ENCODE assay signal across 12 cellular contexts in genomic region chr10:16987976-16988610, GRCh38.
A peak's percentile ranks its signal among the peaks of the same experiment; 100 is the strongest.
DNase-seq lines count a peak whose midpoint lies in the region; ATAC-seq and TF ChIP-seq lines count a peak whose summit lies in the region.
"Had no signal": no experiment of that assay in that cellular context is flagged by ENCODE, and none has a peak within 500 bp of the region (broad histone marks: within the 10 kb centered on the region; RNA-seq: fewer than 3 reads in every experiment).

No MANE protein-coding gene starts in this region.

- no peaks in the 10 kb centered on the region for H3K79me2 ChIP-seq in mammary epithelial cell (ENCODE audit: insufficient read depth, low read length)

- H3K4me3 ChIP-seq in Panc1 (ENCODE audit: low read depth in 2 of 2, low read length in 2 of 2) = no peak overlapping the region
- H3K4me3 ChIP-seq in mammary epithelial cell (replicated peaks in 1 of 3; ENCODE audit: insufficient read depth in 1 of 3, low read depth in 2 of 3, low read length in 3 of 3) = no peak overlapping the region
- no peak overlapping the region for H3K4me3 ChIP-seq in lower lobe of right lung

- dilution Hi-C loops in mammary epithelial cell (cut with HindIII; ENCODE audit: low sequenced_read_pairs) = no loop called here

- no peaks in the 10 kb centered on the region for H3K27me3 ChIP-seq in Panc1 (ENCODE audit: control insufficient read depth, insufficient read depth, low read length)
- no peaks in the 10 kb centered on the region for H3K27me3 ChIP-seq in mammary epithelial cell (ENCODE audit: insufficient read depth, low read length)
- H3K27me3 ChIP-seq in lower lobe of right lung (ENCODE audit: low read depth) = no peaks in the 10 kb centered on the region

- H3K9ac ChIP-seq in mammary epithelial cell (ENCODE audit: insufficient read depth, low read length) = no peak overlapping the region

- peaks cover 10% of the 10 kb centered on the region; the same call in 1 of the 2 replicates for H3K9me3 ChIP-seq in Panc1 (ENCODE audit: control insufficient read depth, insufficient read depth, low read depth, low read length)
- H3K9me3 ChIP-seq in mammary epithelial cell (replicated peaks; ENCODE audit: insufficient read depth, low read length) = no peaks in the 10 kb centered on the region
- H3K9me3 ChIP-seq in lower lobe of right lung = no peaks in the 10 kb centered on the region

- POLR2A ChIA-PET in Panc1 (lab: Charles Lee) = no interaction called here

- H3K36me3 ChIP-seq in Panc1 (ENCODE audit: control insufficient read depth, insufficient read depth, low read length) = no peaks in the 10 kb centered on the region
- no peaks in the 10 kb centered on the region for H3K36me3 ChIP-seq in mammary epithelial cell (ENCODE audit: insufficient read depth, low read length)
- no peaks in the 10 kb centered on the region for H3K36me3 ChIP-seq in lower lobe of right lung
- H3K36me3 ChIP-seq: WERI-Rb-1 had no signal

- no peak overlapping the region for H3K4me2 ChIP-seq in mammary epithelial cell (ENCODE audit: insufficient read depth, low read depth, low read length)

- no peak for ATAC-seq in Panc1
- no peak for ATAC-seq in lower lobe of right lung
- ATAC-seq in GM18517 (IDR thresholded peaks at IDR 0.05; ENCODE audit: unreplicated experiment) = no peak

- H3K27ac ChIP-seq in Panc1 (ENCODE audit: low read length) = peak overlapping the region; percentile 99
- no peak overlapping the region for H3K27ac ChIP-seq in mammary epithelial cell (ENCODE audit: insufficient read depth, low read depth, low read length)
- peak overlapping the region; percentile 73 for H3K27ac ChIP-seq in lower lobe of right lung
- peak overlapping the region; percentile 19 for H3K27ac ChIP-seq in temporal lobe (ENCODE audit: low read depth, low read length)
- H3K27ac ChIP-seq: WERI-Rb-1 had no signal

- CTCF ChIA-PET in Panc1 (lab: Charles Lee) = no interaction called here
- CTCF ChIA-PET in mammary epithelial cell (lab: Charles Lee; ENCODE audit: low non-redundant PET) = interaction anchor here (0.6 kb wide), 1 partner anchor 43 kb away, joined by 6 read pairs; no protein-coding TSS in a partner anchor

- 84% methylated on average over 8 of the region's 8 CpGs for WGBS in mammary epithelial cell (ENCODE audit: low coverage, missing lambda C conversion rate)

- no peak for TF ChIP-seq CTCF in Panc1 (IDR thresholded peaks at IDR 0.05)
- TF ChIP-seq CTCF in mammary epithelial cell (conservative IDR thresholded peaks at IDR 0.05 in 1 of 2, IDR thresholded peaks at IDR 0.05 in 1 of 2; ENCODE audit: extremely low read depth in 1 of 2, insufficient read depth in 1 of 2, low read depth in 1 of 2, low read length in 2 of 2) = no peak
- TF ChIP-seq CTCF in lower lobe of right lung (IDR thresholded peaks at IDR 0.05) = no peak

- no peaks in the 10 kb centered on the region for H4K20me1 ChIP-seq in mammary epithelial cell (ENCODE audit: insufficient read depth, low read length)

- H2AFZ ChIP-seq in mammary epithelial cell (ENCODE audit: low read depth, low read length) = peak overlapping the region; percentile 12

- H3K4me1 ChIP-seq in Panc1 (ENCODE audit: control insufficient read depth, insufficient read depth, low read length) (peaks cover 29% of the 10 kb centered on the region), mammary epithelial cell (ENCODE audit: insufficient read depth, low read length) (peaks cover 19% of the 10 kb centered on the region), lower lobe of right lung (peaks cover 27% of the 10 kb centered on the region)

- no TSS peak for BruUV-seq in Panc1 (replicated peaks; lab: Mats Ljungman, UMichigan)
- BruUV-seq in mammary epithelial cell (replicated peaks; lab: Mats Ljungman, UMichigan) = no TSS peak

- in situ Hi-C loops in Panc1 (cut with HindIII; ENCODE audit: low pct_unique_long_range_greater_than_20kb, low sequenced_read_pairs) (no loop called here), mammary epithelial cell (cut with MboI; ENCODE audit: low sequenced_read_pairs in 2 of 2) (no loop called here)

- intact Hi-C loops in Panc1 (cut with micrococcal nuclease; ENCODE audit: unreplicated experiment) = no loop called here
- intact Hi-C loops in mammary epithelial cell (cut with micrococcal nuclease) = no loop called here
- intact Hi-C loops in lower lobe of right lung (cut with DNase I) = no loop called here

- no peak for DNase-seq in Panc1 (ENCODE audit: low read depth, low spot score)
- no peak for DNase-seq in mammary epithelial cell
- DNase-seq in lower lobe of right lung = no peak
- no peak for DNase-seq in midbrain (lab: John Stamatoyannopoulos, UW)
- no peak for DNase-seq in stimulated activated CD4-positive, alpha-beta T cell treated with anti-CD3 and anti-CD28 coated beads, Interleukin-2, amount 100 ng/mL, for 48 hours
- DNase-seq in NCI-H1436 (lab: John Stamatoyannopoulos, UW) = no peak
- DNase-seq: activated naive CD4-positive, alpha-beta T cell treated with anti-CD3 and anti-CD28 coated beads for 36 hours; NCI-H1048; occipital lobe; WERI-Rb-1 had no signal
